In genomic region chr20:219290-220115, GRCh38 we compare ENCODE assay signal across 9 cellular contexts. TPM values are rescaled to one million over a fixed set of nuclear protein-coding genes. Genes with fewer than 3 reads are reported as not detected.
DNase-seq lines count a peak whose midpoint lies in the region; ATAC-seq and TF ChIP-seq lines count a peak whose summit lies in the region.
"Had no signal": no experiment of that assay in that cellular context is flagged by ENCODE, and none has a peak within 500 bp of the region (broad histone marks: within the 10 kb centered on the region; RNA-seq: fewer than 3 reads in every experiment).

No MANE protein-coding gene starts in this region.

- WGBS in right cardiac atrium = 0% methylated on average over 1 of the region's 1 CpG
- 0 to 8% (median 3%) methylated on average over 1 of the region's 1 CpG for WGBS in spleen, 5 donors

- no peak for TF ChIP-seq POLR2A in spleen (IDR thresholded peaks at IDR 0.05)

- peak in 1 of 11 experiments; percentile 16 for TF ChIP-seq CTCF in spleen (IDR thresholded peaks at IDR 0.05 in 8 of 11, conservative IDR thresholded peaks at IDR 0.05 in 3 of 11)

- H3K4me3 ChIP-seq in HAP-1 = no peak overlapping the region
- no peak overlapping the region for H3K4me3 ChIP-seq in right cardiac atrium (ENCODE audit: low read length)
- no peak overlapping the region for H3K4me3 ChIP-seq in spleen

- no peak overlapping the region for H3K27ac ChIP-seq in right cardiac atrium (ENCODE audit: low read length)
- no peak overlapping the region for H3K27ac ChIP-seq in spleen

- intact Hi-C loops in right cardiac atrium (cut with DNase I) (loop anchor here in 1 of 4 donors (10.0 kb wide), 1 partner anchor 115 kb away; no protein-coding TSS in a partner anchor), spleen (cut with DNase I; ENCODE audit: low total_unique reads) (no loop called here)

- 0 out of 2 replicates have a peak, but pooled peaks cover 6% of the 10 kb centered on the region for H3K27me3 ChIP-seq in HAP-1 (ENCODE audit: low read depth)
- no peaks in the 10 kb centered on the region for H3K27me3 ChIP-seq in right cardiac atrium (ENCODE audit: control insufficient read depth, insufficient read depth)
- H3K27me3 ChIP-seq in spleen (replicated peaks in 1 of 7) = peaks cover 0 to 45% (median 6%) of the 10 kb centered on the region in 7 donors

- no peaks in the 10 kb centered on the region for H3K36me3 ChIP-seq in HAP-1 (replicated peaks)
- H3K36me3 ChIP-seq in spleen = no peaks in the 10 kb centered on the region

- in situ Hi-C loops in HAP-1 (cut with MboI; ENCODE audit: low sequenced_read_pairs) = no loop called here

- peak; percentile 52 to 71 for ATAC-seq in right cardiac atrium
- ATAC-seq in GM21737 (IDR thresholded peaks at IDR 0.05; ENCODE audit: unreplicated experiment) = no peak
- no peak for ATAC-seq in HG03571 (IDR thresholded peaks at IDR 0.05; ENCODE audit: unreplicated experiment)

- no peaks in the 10 kb centered on the region for H3K4me1 ChIP-seq in HAP-1
- H3K4me1 ChIP-seq in right cardiac atrium (ENCODE audit: control insufficient read depth, insufficient read depth, low read length) = no peaks in the 10 kb centered on the region
- H3K4me1 ChIP-seq in spleen = no peaks in the 10 kb centered on the region

- DNase-seq in AG20443 (ENCODE audit: low spot score) = peak; percentile 20
- peak; percentile 5 to 23 for DNase-seq in HAP-1 (ENCODE audit: low spot score in 2 of 2)
- peak; percentile 67 for DNase-seq in RKO (ENCODE audit: low spot score)
- DNase-seq in right cardiac atrium = no peak
- no peak for DNase-seq in NCI-H1694 treated with DMSO at 0.1 percent for 48 hours (lab: John Stamatoyannopoulos, UW)
- no peak for DNase-seq in spleen

- H3K9me3 ChIP-seq in HAP-1 (no peaks in the 10 kb centered on the region), right cardiac atrium (ENCODE audit: control insufficient read depth, low read length) (no peaks in the 10 kb centered on the region), spleen (no peaks in the 10 kb centered on the region)

RNA-seq across cellular contexts. Expression of gene DEFB129, which starts 7.6 kb away (rescaled TPM):
- not detected for total RNA-seq in right cardiac atrium
- polyA plus RNA-seq in right cardiac atrium = not detected
- total RNA-seq in spleen = not detected
- not detected for polyA plus RNA-seq in spleen
- total RNA-seq: astrocyte had no signal

RNA-seq across cellular contexts. Expression of gene DEFB128, which starts 30.0 kb away (rescaled TPM):
- total RNA-seq in right cardiac atrium (not detected), spleen (not detected)
- polyA plus RNA-seq in right cardiac atrium (not detected), spleen (not detected)
- total RNA-seq: astrocyte had no signal

RNA-seq across cellular contexts. Expression of gene DEFB132, which starts 38.0 kb away (rescaled TPM):
- total RNA-seq in right cardiac atrium (not detected), spleen (not detected)
- polyA plus RNA-seq in right cardiac atrium (not detected), spleen (not detected)
- total RNA-seq: astrocyte had no signal

Comparison
In these comparisons a context has a peak if more than half of its experiments do, and no peak if none do; other contexts are left out.
1. DNase-seq: peak in AG20443 (single experiment), HAP-1 (2 of 2) and RKO (single experiment); none in right cardiac atrium (0 of 3), NCI-H1694 treated with DMSO at 0.1 percent for 48 hours (single experiment) and spleen (single experiment).
2. ATAC-seq: peak in right cardiac atrium (2 of 2); none in GM21737 (single experiment) and HG03571 (single experiment).